Comparison of ENCODE assay signal across 12 cellular contexts in genomic region chr1:6795661-6796060, GRCh38. TPM values are rescaled to one million over a fixed set of nuclear protein-coding genes. Genes with fewer than 3 reads are reported as not detected.
DNase-seq lines count a peak whose midpoint lies in the region; ATAC-seq, FAIRE-seq and TF ChIP-seq lines count a peak whose summit lies in the region.
"Had no signal": no experiment of that assay in that cellular context is flagged by ENCODE, and none has a peak within 500 bp of the region (broad histone marks: within the 10 kb centered on the region; RNA-seq: fewer than 3 reads in every experiment).

No MANE protein-coding gene starts in this region.

- intact Hi-C loops in Caco-2 (cut with micrococcal nuclease; ENCODE audit: unreplicated experiment) (loop anchor here (10.0 kb wide), 1 partner anchor 279 kb away; no protein-coding TSS in a partner anchor), endothelial cell of umbilical vein (cut with micrococcal nuclease) (loop anchor here (1.0 to 10.0 kb wide), 7 partner anchors 10 to 851 kb away; partner anchors contain the start of gene CAMTA1), psoas muscle (cut with DNase I) (loop anchor here in 1 of 2 donors (2.0 kb wide), 2 partner anchors 97 to 275 kb away; no protein-coding TSS in a partner anchor)

- peak; percentile 84 for FAIRE-seq in endothelial cell of umbilical vein (lab: Jason Lieb, UNC)

- POLR2A ChIA-PET in Caco-2 (lab: Charles Lee) = interaction anchor here (0.5 to 3.2 kb wide), 2 partner anchors 11 to 39 kb away, joined by 5 to 15 read pairs; partner anchors contain the start of gene CAMTA1
- POLR2A ChIA-PET in endothelial cell of umbilical vein (lab: Charles Lee) = interaction anchor here (1.2 kb wide), 1 partner anchor 11 kb away, joined by 4 read pairs; the partner anchor contains the start of gene CAMTA1

- H3K27ac ChIP-seq in RWPE2 (ENCODE audit: poor library complexity, severe bottlenecking) (peak overlapping the region; percentile 9), endothelial cell of umbilical vein (ENCODE audit: insufficient read depth, low read depth, low read length) (peak overlapping the region; percentile 88), psoas muscle (no peak overlapping the region)

- H3K4me2 ChIP-seq in endothelial cell of umbilical vein (ENCODE audit: insufficient read depth, low read length) = peak overlapping the region; percentile 28

- H3K9ac ChIP-seq in endothelial cell of umbilical vein (replicated peaks; ENCODE audit: extremely low read depth, insufficient read depth, low read length) = peak overlapping the region; percentile 76

- H3K9me1 ChIP-seq in endothelial cell of umbilical vein (replicated peaks; ENCODE audit: control insufficient read depth, extremely low read depth, insufficient read depth, low read length) = no peaks in the 10 kb centered on the region

- H3K27me3 ChIP-seq in Caco-2 (replicated peaks; ENCODE audit: control insufficient read depth, insufficient read depth, low read length) = no peaks in the 10 kb centered on the region
- no peaks in the 10 kb centered on the region for H3K27me3 ChIP-seq in RWPE2 (ENCODE audit: insufficient read depth, poor library complexity, severe bottlenecking)
- no peaks in the 10 kb centered on the region for H3K27me3 ChIP-seq in endothelial cell of umbilical vein (ENCODE audit: control insufficient read depth in 2 of 2, insufficient read depth in 2 of 2, low read length in 2 of 2)
- no peaks in the 10 kb centered on the region for H3K27me3 ChIP-seq in psoas muscle (ENCODE audit: insufficient read depth in 3 of 3, low read length in 2 of 3)

- CTCF ChIA-PET in Caco-2 (lab: Charles Lee) (no interaction called here), endothelial cell of umbilical vein (lab: Charles Lee) (interaction anchor here (0.7 to 2.8 kb wide), 24 partner anchors 9 to 423 kb away, joined by 3 to 71 read pairs (median 4); partner anchors contain the start of gene CAMTA1)

- H3K9me3 Mint-ChIP-seq in Caco-2 (ENCODE audit: unreplicated experiment) = no peaks in the 10 kb centered on the region
- H3K9me3 Mint-ChIP-seq: memory B cell had no signal

- H3K36me3 Mint-ChIP-seq in Caco-2 (ENCODE audit: insufficient read depth, unreplicated experiment) = no peaks in the 10 kb centered on the region

- H3K27ac Mint-ChIP-seq in Caco-2 (ENCODE audit: unreplicated experiment) = peak overlapping the region; percentile 39
- H3K27ac Mint-ChIP-seq: memory B cell had no signal

- no peaks in the 10 kb centered on the region for H3K9me3 ChIP-seq in Caco-2
- no peaks in the 10 kb centered on the region for H3K9me3 ChIP-seq in RWPE2 (ENCODE audit: severe bottlenecking)
- no peaks in the 10 kb centered on the region for H3K9me3 ChIP-seq in endothelial cell of umbilical vein (replicated peaks; ENCODE audit: control insufficient read depth, insufficient read depth, low read length)
- no peaks in the 10 kb centered on the region for H3K9me3 ChIP-seq in psoas muscle

- H3K36me3 ChIP-seq in Caco-2 (ENCODE audit: control insufficient read depth, insufficient read depth, low read length) = no peaks in the 10 kb centered on the region
- peaks cover 20% of the 10 kb centered on the region for H3K36me3 ChIP-seq in RWPE2 (ENCODE audit: low read depth)
- no peaks in the 10 kb centered on the region for H3K36me3 ChIP-seq in endothelial cell of umbilical vein (ENCODE audit: control insufficient read depth in 2 of 2, extremely low read depth in 1 of 2, insufficient read depth in 2 of 2, low read length in 2 of 2)
- H3K36me3 ChIP-seq in psoas muscle (ENCODE audit: insufficient read depth in 1 of 2, low read depth in 1 of 2) = no peaks in the 10 kb centered on the region

- dilution Hi-C loops in endothelial cell of umbilical vein (cut with MboI; ENCODE audit: extremely low pct_ligation_motif_present, low sequenced_read_pairs) = no loop called here

- H3K4me1 ChIP-seq in Caco-2 (peaks cover 5% of the 10 kb centered on the region; the same call in 1 of the 2 replicates), RWPE2 (ENCODE audit: insufficient read depth, poor library complexity, severe bottlenecking) (peaks cover 8% of the 10 kb centered on the region), endothelial cell of umbilical vein (ENCODE audit: control insufficient read depth, extremely low read depth, insufficient read depth, low read length) (peaks cover 39% of the 10 kb centered on the region), psoas muscle (peaks cover 37% of the 10 kb centered on the region)

- WGBS in psoas muscle, 3 donors = 42 to 53% (median 49%) methylated on average over 2 of the region's 2 CpGs

- H3K4me3 ChIP-seq in Caco-2 (ENCODE audit: low read depth, low read length) (no peak overlapping the region), RWPE2 (ENCODE audit: severe bottlenecking) (no peak overlapping the region), endothelial cell of umbilical vein (replicated peaks in 1 of 3; ENCODE audit: insufficient read depth in 1 of 3, low read depth in 1 of 3, low read length in 3 of 3) (peak overlapping the region in 1 of 3 experiments; percentile 7), psoas muscle (no peak overlapping the region)

- BruUV-seq in Caco-2 (replicated peaks; lab: Mats Ljungman, UMichigan) = no TSS peak
- BruUV-seq in endothelial cell of umbilical vein (replicated peaks; lab: Mats Ljungman, UMichigan) = no TSS peak

- H3K27me3 Mint-ChIP-seq in Caco-2 (ENCODE audit: insufficient read depth, unreplicated experiment) = no peaks in the 10 kb centered on the region
- H3K27me3 Mint-ChIP-seq: memory B cell had no signal

- TF ChIP-seq CTCF in Caco-2 (IDR thresholded peaks at IDR 0.05; ENCODE audit: insufficient read depth in 1 of 2, low read depth in 1 of 2, low read length in 1 of 2, severe bottlenecking in 1 of 2, unreplicated experiment in 1 of 2) = no peak
- no peak for TF ChIP-seq CTCF in RWPE2 (IDR thresholded peaks at IDR 0.05; ENCODE audit: poor library complexity, severe bottlenecking)
- no peak for TF ChIP-seq CTCF in endothelial cell of umbilical vein (IDR thresholded peaks at IDR 0.05; ENCODE audit: extremely low read depth in 1 of 2, insufficient read depth in 1 of 2, low read depth in 1 of 2, low read length in 2 of 2)
- no peak for TF ChIP-seq CTCF in omental fat pad (IDR thresholded peaks at IDR 0.05)
- TF ChIP-seq CTCF in psoas muscle (IDR thresholded peaks at IDR 0.05) = no peak

- no peak overlapping the region for H3K4me3 Mint-ChIP-seq in Caco-2 (ENCODE audit: unreplicated experiment)
- H3K4me3 Mint-ChIP-seq: memory B cell had no signal

- TF ChIP-seq POLR2A in endothelial cell of umbilical vein (IDR thresholded peaks at IDR 0.05; ENCODE audit: low read depth, low read length) = peak; percentile 35

- peaks cover 30% of the 10 kb centered on the region for H3K79me2 ChIP-seq in endothelial cell of umbilical vein (ENCODE audit: control insufficient read depth, insufficient read depth, low read length)

- no peak for ATAC-seq in RWPE2 (ENCODE audit: low read depth)
- ATAC-seq in omental fat pad (ENCODE audit: low FRiP score) = peak; percentile 21
- no peak for ATAC-seq in psoas muscle

- H4K20me1 ChIP-seq in endothelial cell of umbilical vein (replicated peaks; ENCODE audit: control insufficient read depth, extremely low read depth, insufficient read depth, low read length) = no peaks in the 10 kb centered on the region

- no peak overlapping the region for H2AFZ ChIP-seq in endothelial cell of umbilical vein (ENCODE audit: low read depth, low read length)

- H3K4me1 Mint-ChIP-seq in Caco-2 (ENCODE audit: low read depth, unreplicated experiment) = peaks cover 6% of the 10 kb centered on the region

- DNase-seq in Caco-2 (no peak), RWPE2 (ENCODE audit: low spot score) (no peak), endothelial cell of umbilical vein (ENCODE audit: low read depth, low spot score) (peak; percentile 97), omental fat pad (ENCODE audit: low spot score) (no peak), SW480 (ENCODE audit: low spot score) (no peak), NCI-H2171 treated with DMSO at 0.1 percent for 48 hours (lab: John Stamatoyannopoulos, UW) (no peak), DMS153 treated with DMSO at 0.1 percent for 48 hours (lab: John Stamatoyannopoulos, UW; ENCODE audit: unreplicated experiment) (no peak), psoas muscle (no peak)
- DNase-seq: activated naive CD4-positive, alpha-beta T cell treated with anti-CD3 and anti-CD28 coated beads, Interleukin-2, amount 50 U/mL, for 16 hours; glutamatergic neuron; NCI-H524 had no signal

TF ChIP-seq in endothelial cell of umbilical vein, 7 proteins besides CTCF, POLR2A, EP300 and RAD21:
- TF ChIP-seq MYC (IDR thresholded peaks at IDR 0.05; ENCODE audit: low read depth, low read length) (no peak), JUN (IDR thresholded peaks at IDR 0.05; ENCODE audit: borderline replicate concordance, insufficient read depth, insufficient read length, low read depth) (peak; percentile 89), EZH2 (IDR thresholded peaks at IDR 0.05; ENCODE audit: borderline replicate concordance, low read depth, low read length, severe bottlenecking) (no peak), GATA2 (IDR thresholded peaks at IDR 0.05; ENCODE audit: insufficient read depth, insufficient read length, low read depth, low read length) (peak; percentile 91), POLR2AphosphoS5 (IDR thresholded peaks at IDR 0.05; ENCODE audit: insufficient read depth, low read depth, low read length) (peak; percentile 55), FOS (IDR thresholded peaks at IDR 0.05; ENCODE audit: borderline replicate concordance, insufficient read depth, low read length) (peak; percentile 80)
- TF ChIP-seq, protein P1, sequence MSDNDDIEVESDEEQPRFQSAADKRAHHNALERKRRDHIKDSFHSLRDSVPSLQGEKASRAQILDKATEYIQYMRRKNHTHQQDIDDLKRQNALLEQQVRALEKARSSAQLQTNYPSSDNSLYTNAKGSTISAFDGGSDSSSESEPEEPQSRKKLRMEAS (IDR thresholded peaks at IDR 0.05; ENCODE audit: insufficient read depth, insufficient read length) = no peak

RNA-seq across cellular contexts. Expression of gene CAMTA1, which starts 10.4 kb away (rescaled TPM):
- 60.0 and 61.4 TPM in 2 replicates for total RNA-seq in Caco-2 (2022)
- total RNA-seq in endothelial cell of umbilical vein = 88.1 and 92.7 TPM in 2 replicates
- polyA plus RNA-seq in endothelial cell of umbilical vein = 36.4 and 50.8 TPM in 2 replicates
- 57.1 and 61.1 TPM in 2 replicates for polyA plus RNA-seq in endothelial cell of umbilical vein (2011; cell fraction: cytosol; rRNA removed)
- polyA plus RNA-seq in endothelial cell of umbilical vein (2011; cell fraction: nucleus; rRNA removed) = 40.9 and 43.2 TPM in 2 replicates
- polyA plus RNA-seq in endothelial cell of umbilical vein (2012) = 82.2 and 93.2 TPM in 2 replicates
- polyA minus RNA-seq in endothelial cell of umbilical vein = 26.3 and 39.4 TPM in 2 replicates
- polyA minus RNA-seq in endothelial cell of umbilical vein (2011; cell fraction: cytosol; rRNA and poly(A)+ RNA removed) = 17.1 TPM
- 50.9 and 53.5 TPM in 2 replicates for polyA minus RNA-seq in endothelial cell of umbilical vein (2011; cell fraction: nucleus; rRNA and poly(A)+ RNA removed)
- total RNA-seq in omental fat pad = 10 to 100 TPM; 45.3 to 68.9 (median 62.0) TPM
- 10 to 100 TPM; 64.6 to 76.5 (median 66.9) TPM for total RNA-seq in psoas muscle
- polyA plus RNA-seq in psoas muscle = 100 to 1,000 TPM in 2 of 3 donors, 10 to 100 TPM in 1; 88.3 to 206 (median 130) TPM
